Comparison of ENCODE assay signal across 11 cellular contexts in the genomic region with DNA sequence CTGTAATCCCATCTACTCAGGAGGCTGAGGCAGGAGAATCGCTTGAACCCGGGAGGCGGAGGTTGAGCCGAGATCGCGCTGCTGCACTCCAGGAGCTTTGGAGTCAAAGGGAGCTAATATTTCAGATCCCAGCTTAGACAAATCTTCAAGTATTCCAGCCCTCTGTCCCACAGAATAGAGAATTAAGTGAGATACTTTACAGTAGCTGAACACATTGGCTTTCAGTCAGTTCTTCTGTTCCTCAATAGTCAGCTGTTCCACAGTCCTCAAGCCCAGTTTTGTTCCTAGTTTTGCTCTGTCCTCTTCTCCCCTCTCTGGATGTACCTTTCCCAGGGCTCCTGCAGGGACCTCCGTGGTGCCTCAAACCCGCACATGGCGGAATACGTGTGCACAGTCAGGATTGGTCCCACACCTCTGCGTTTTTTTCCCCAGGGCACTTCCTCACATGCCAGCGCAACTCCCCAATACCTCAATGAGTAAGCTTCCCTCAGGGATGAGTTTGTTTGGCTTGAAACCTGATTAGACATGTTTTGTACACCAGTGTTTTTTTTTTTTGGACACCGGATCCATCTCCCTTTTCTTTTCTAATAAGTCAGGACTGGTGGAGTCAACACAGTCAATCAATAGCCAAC. TPM values are rescaled to one million over a fixed set of nuclear protein-coding genes. Genes with fewer than 3 reads are reported as not detected.
DNase-seq lines count a peak whose midpoint lies in the region; ATAC-seq, FAIRE-seq and TF ChIP-seq lines count a peak whose summit lies in the region.
"Had no signal": no experiment of that assay in that cellular context is flagged by ENCODE, and none has a peak within 500 bp of the region (broad histone marks: within the 10 kb centered on the region; RNA-seq: fewer than 3 reads in every experiment).

No MANE protein-coding gene starts in this region.

- H2BK5ac ChIP-seq in neuronal stem cell (ENCODE audit: low read length) = no peak overlapping the region

- H3K36me3 ChIP-seq in liver (ENCODE audit: control insufficient read depth in 4 of 4, insufficient read depth in 3 of 4, low read depth in 1 of 4, low read length in 3 of 4) (peaks cover 8 to 13% (median 11%) of the 10 kb centered on the region in 4 donors), neuronal stem cell (replicated peaks in 1 of 2; ENCODE audit: control insufficient read depth in 2 of 2, insufficient read depth in 2 of 2, low read length in 2 of 2) (peaks cover 20 to 44% of the 10 kb centered on the region in 2 donors)

- no peak for DNase-seq in stimulated activated naive CD8-positive, alpha-beta T cell treated with anti-CD3 and anti-CD28 coated beads, Interleukin-15, Interleukin-2, amounts not matched to agents 100 U/mL and 50 U/mL, for 24 hours
- DNase-seq in activated naive CD8-positive, alpha-beta T cell treated with anti-CD3 and anti-CD28 coated beads for 36 hours = no peak
- DNase-seq in COLO829 (ENCODE audit: low spot score) = no peak
- DNase-seq in stimulated activated CD4-positive, alpha-beta T cell treated with anti-CD3 and anti-CD28 coated beads, Interleukin-4, amount 100 ng/mL, for 24 hours = no peak
- no peak for DNase-seq in neuronal stem cell (ENCODE audit: low spot score)
- DNase-seq in frontal cortex (ENCODE audit: low spot score in 2 of 2) = no peak
- DNase-seq: GDM1, kidney, NCI-H2081 treated with DMSO at 0.1 percent for 48 hours had no signal

- peaks cover 11% of the 10 kb centered on the region for H3K79me1 ChIP-seq in neuronal stem cell (ENCODE audit: low read depth, low read length)

- no peak overlapping the region for H2AFZ ChIP-seq in neuronal stem cell (ENCODE audit: low read length)

- peak overlapping the region; percentile 96 for H3K27ac Mint-ChIP-seq in stimulated activated naive CD8-positive, alpha-beta T cell treated with anti-CD3 and anti-CD28 coated beads, Interleukin-15, Interleukin-2, amounts not matched to agents 100 ng/mL and 50 ng/mL, for 24 hours
- H3K27ac Mint-ChIP-seq in activated naive CD8-positive, alpha-beta T cell treated with anti-CD3 and anti-CD28 coated beads for 36 hours = peak overlapping the region; percentile 91

- H3K27me3 ChIP-seq in liver (ENCODE audit: control insufficient read depth in 4 of 4, insufficient read depth in 4 of 4, low read length in 3 of 4) (no peaks in the 10 kb centered on the region), neuronal stem cell (ENCODE audit: control insufficient read depth in 3 of 3, insufficient read depth in 3 of 3, low read depth in 1 of 3, low read length in 3 of 3) (no peaks in the 10 kb centered on the region)

- peaks cover 44% of the 10 kb centered on the region for H3K36me3 Mint-ChIP-seq in stimulated activated naive CD8-positive, alpha-beta T cell treated with anti-CD3 and anti-CD28 coated beads, Interleukin-15, Interleukin-2, amounts not matched to agents 100 ng/mL and 50 ng/mL, for 24 hours (ENCODE audit: low read depth)
- H3K36me3 Mint-ChIP-seq in activated naive CD8-positive, alpha-beta T cell treated with anti-CD3 and anti-CD28 coated beads for 36 hours = peaks cover 18% of the 10 kb centered on the region

- H3K9me3 Mint-ChIP-seq in stimulated activated naive CD8-positive, alpha-beta T cell treated with anti-CD3 and anti-CD28 coated beads, Interleukin-15, Interleukin-2, amounts not matched to agents 100 ng/mL and 50 ng/mL, for 24 hours = no peaks in the 10 kb centered on the region
- H3K9me3 Mint-ChIP-seq in activated naive CD8-positive, alpha-beta T cell treated with anti-CD3 and anti-CD28 coated beads for 36 hours = no peaks in the 10 kb centered on the region

- no peak overlapping the region for H2AK5ac ChIP-seq in neuronal stem cell (ENCODE audit: low read depth, low read length)

- no peak overlapping the region for H3K14ac ChIP-seq in neuronal stem cell (ENCODE audit: low read length)

- no peak overlapping the region for H3K18ac ChIP-seq in neuronal stem cell (ENCODE audit: low read length)

- no peaks in the 10 kb centered on the region for H3K9me3 ChIP-seq in liver (ENCODE audit: control insufficient read depth in 4 of 4, low read length in 3 of 4)
- no peaks in the 10 kb centered on the region for H3K9me3 ChIP-seq in neuronal stem cell (replicated peaks in 1 of 2; ENCODE audit: control insufficient read depth in 2 of 2, insufficient read depth in 1 of 2, low read depth in 1 of 2, low read length in 2 of 2)

- peaks cover 1 to 43% (median 39%) of the 10 kb centered on the region in 4 donors for H3K4me1 ChIP-seq in liver (ENCODE audit: control insufficient read depth in 4 of 4, insufficient read depth in 4 of 4, low read length in 3 of 4)
- H3K4me1 ChIP-seq in neuronal stem cell (ENCODE audit: control insufficient read depth in 2 of 2, insufficient read depth in 1 of 2, low read depth in 1 of 2, low read length in 2 of 2) = peaks cover 4 to 23% of the 10 kb centered on the region in 2 donors

- H4K8ac ChIP-seq in neuronal stem cell (ENCODE audit: low read depth, low read length) = no peak overlapping the region

- H3K4me3 ChIP-seq in liver (ENCODE audit: low read depth in 1 of 3, low read length in 3 of 3) (no peak overlapping the region), neuronal stem cell (ENCODE audit: low read length in 2 of 2) (peak overlapping the region in 1 of 2 donors; percentile 98)

- TF ChIP-seq CTCF in liver (IDR thresholded peaks at IDR 0.05; ENCODE audit: low read depth, low read length, missing input control) = no peak

- H2BK15ac ChIP-seq in neuronal stem cell (ENCODE audit: low read length) = no peak overlapping the region

- no peak overlapping the region for H3K4me2 ChIP-seq in neuronal stem cell (ENCODE audit: insufficient read depth, low read length, poor library complexity, severe bottlenecking)

- peak overlapping the region in 1 of 2 donors; percentile 99 for H3K9ac ChIP-seq in liver (ENCODE audit: low read depth in 1 of 2, low read length in 2 of 2)
- H3K9ac ChIP-seq in neuronal stem cell (ENCODE audit: low read depth, low read length, poor library complexity) = no peak overlapping the region

- peak overlapping the region; percentile 9 to 99 for H3K27ac ChIP-seq in liver (ENCODE audit: low read depth in 1 of 2, low read length in 2 of 2)
- H3K27ac ChIP-seq in neuronal stem cell (replicated peaks; ENCODE audit: low read length) = no peak overlapping the region

- ATAC-seq in stimulated activated naive CD8-positive, alpha-beta T cell treated with anti-CD3 and anti-CD28 coated beads, Interleukin-15, Interleukin-2, amounts not matched to agents 100 U/mL and 50 U/mL, for 24 hours = no peak

- peaks cover 39% of the 10 kb centered on the region for H3K4me1 Mint-ChIP-seq in stimulated activated naive CD8-positive, alpha-beta T cell treated with anti-CD3 and anti-CD28 coated beads, Interleukin-15, Interleukin-2, amounts not matched to agents 100 ng/mL and 50 ng/mL, for 24 hours (ENCODE audit: low read depth)
- peaks cover 38% of the 10 kb centered on the region for H3K4me1 Mint-ChIP-seq in activated naive CD8-positive, alpha-beta T cell treated with anti-CD3 and anti-CD28 coated beads for 36 hours

- H3K27me3 Mint-ChIP-seq in stimulated activated naive CD8-positive, alpha-beta T cell treated with anti-CD3 and anti-CD28 coated beads, Interleukin-15, Interleukin-2, amounts not matched to agents 100 ng/mL and 50 ng/mL, for 24 hours = no peaks in the 10 kb centered on the region
- H3K27me3 Mint-ChIP-seq in activated naive CD8-positive, alpha-beta T cell treated with anti-CD3 and anti-CD28 coated beads for 36 hours = no peaks in the 10 kb centered on the region

- peak overlapping the region; percentile 99 for H3K4me3 Mint-ChIP-seq in stimulated activated naive CD8-positive, alpha-beta T cell treated with anti-CD3 and anti-CD28 coated beads, Interleukin-15, Interleukin-2, amounts not matched to agents 100 ng/mL and 50 ng/mL, for 24 hours
- H3K4me3 Mint-ChIP-seq in activated naive CD8-positive, alpha-beta T cell treated with anti-CD3 and anti-CD28 coated beads for 36 hours = peak overlapping the region; percentile 92

- no peak overlapping the region for H3K23ac ChIP-seq in neuronal stem cell (ENCODE audit: low read depth, low read length, poor library complexity)

- no peak overlapping the region for H3K4ac ChIP-seq in neuronal stem cell (ENCODE audit: low read length)

- WGBS in liver = 88% methylated on average over 13 of the region's 13 CpGs
- WGBS in neuronal stem cell (ENCODE audit: extremely low coverage in 2 of 2, insufficient read length in 2 of 2, insufficient replicate concordance in 1 of 2), 2 donors = no CpG with 5 or more reads among the region's 13 CpGs

- FAIRE-seq in frontal cortex (lab: Jason Lieb, UNC) = no peak
- FAIRE-seq: kidney had no signal

- TF ChIP-seq RAD21 in liver (IDR thresholded peaks at IDR 0.05) = no peak

- H2BK120ac ChIP-seq in neuronal stem cell (ENCODE audit: low read depth, low read length) = no peak overlapping the region

- H4K91ac ChIP-seq in neuronal stem cell (ENCODE audit: low read depth, low read length, poor library complexity) = no peak overlapping the region

- H2BK12ac ChIP-seq in neuronal stem cell (ENCODE audit: low read length) = no peak overlapping the region

TF ChIP-seq in liver, 16 proteins besides CTCF, POLR2A, EP300 and RAD21:
- TF ChIP-seq, protein P1, sequence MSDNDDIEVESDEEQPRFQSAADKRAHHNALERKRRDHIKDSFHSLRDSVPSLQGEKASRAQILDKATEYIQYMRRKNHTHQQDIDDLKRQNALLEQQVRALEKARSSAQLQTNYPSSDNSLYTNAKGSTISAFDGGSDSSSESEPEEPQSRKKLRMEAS (IDR thresholded peaks at IDR 0.05) = no peak
- TF ChIP-seq EGR1 (IDR thresholded peaks at IDR 0.05; ENCODE audit: low read depth in 2 of 2) = no peak

RNA-seq across cellular contexts. Expression of a gene that starts 1.2 kb away (rescaled TPM):
- 10 to 100 TPM; 78.1 to 84.2 TPM for total RNA-seq in activated naive CD8-positive, alpha-beta T cell treated with anti-CD3 and anti-CD28 coated beads for 36 hours
- total RNA-seq in liver (10 to 100 TPM; 36.0 to 87.8 TPM), frontal cortex (42.0 TPM)
- polyA plus RNA-seq in liver = 10 to 100 TPM; 17.2 to 50.4 TPM
- 35.1 TPM for polyA plus RNA-seq in neuronal stem cell (2013, experiment 1 of 2)
- polyA plus RNA-seq in neuronal stem cell (2013, experiment 2 of 2) = 33.9 TPM

RNA-seq across cellular contexts. Expression of a gene that starts 37.8 kb away (rescaled TPM):
- total RNA-seq in activated naive CD8-positive, alpha-beta T cell treated with anti-CD3 and anti-CD28 coated beads for 36 hours = 10 to 100 TPM; 21.0 to 22.2 TPM
- total RNA-seq in liver = 10 to 100 TPM; 16.4 to 20.6 TPM
- 10 to 100 TPM; 11.1 to 19.2 TPM for polyA plus RNA-seq in liver
- 57.1 TPM for polyA plus RNA-seq in neuronal stem cell (2013, experiment 1 of 2)
- 54.7 TPM for polyA plus RNA-seq in neuronal stem cell (2013, experiment 2 of 2)
- total RNA-seq in frontal cortex = 31.8 TPM

RNA-seq across cellular contexts. Expression of a gene that starts 47.0 kb away (rescaled TPM):
- total RNA-seq in activated naive CD8-positive, alpha-beta T cell treated with anti-CD3 and anti-CD28 coated beads for 36 hours = 10 to 100 TPM; 21.9 to 22.5 TPM
- total RNA-seq in liver (10 to 100 TPM; 54.9 to 82.9 TPM), frontal cortex (15.5 TPM)
- polyA plus RNA-seq in liver = 10 to 100 TPM; 48.0 to 73.0 TPM
- polyA plus RNA-seq in neuronal stem cell (2013, experiment 1 of 2) = 32.4 TPM
- 31.9 TPM for polyA plus RNA-seq in neuronal stem cell (2013, experiment 2 of 2)

RNA-seq across cellular contexts. Expression of a gene that starts 55.3 kb away (rescaled TPM):
- 10 to 100 TPM; 27.5 to 30.1 TPM for total RNA-seq in activated naive CD8-positive, alpha-beta T cell treated with anti-CD3 and anti-CD28 coated beads for 36 hours
- total RNA-seq in liver (10 to 100 TPM; 26.3 to 77.5 TPM), frontal cortex (20.0 TPM)
- polyA plus RNA-seq in liver = 10 to 100 TPM; 16.8 to 39.6 TPM
- 25.3 TPM for polyA plus RNA-seq in neuronal stem cell (2013, experiment 1 of 2)
- 24.8 TPM for polyA plus RNA-seq in neuronal stem cell (2013, experiment 2 of 2)
